9 cellular contexts compared by ENCODE assay signal in the genomic region with DNA sequence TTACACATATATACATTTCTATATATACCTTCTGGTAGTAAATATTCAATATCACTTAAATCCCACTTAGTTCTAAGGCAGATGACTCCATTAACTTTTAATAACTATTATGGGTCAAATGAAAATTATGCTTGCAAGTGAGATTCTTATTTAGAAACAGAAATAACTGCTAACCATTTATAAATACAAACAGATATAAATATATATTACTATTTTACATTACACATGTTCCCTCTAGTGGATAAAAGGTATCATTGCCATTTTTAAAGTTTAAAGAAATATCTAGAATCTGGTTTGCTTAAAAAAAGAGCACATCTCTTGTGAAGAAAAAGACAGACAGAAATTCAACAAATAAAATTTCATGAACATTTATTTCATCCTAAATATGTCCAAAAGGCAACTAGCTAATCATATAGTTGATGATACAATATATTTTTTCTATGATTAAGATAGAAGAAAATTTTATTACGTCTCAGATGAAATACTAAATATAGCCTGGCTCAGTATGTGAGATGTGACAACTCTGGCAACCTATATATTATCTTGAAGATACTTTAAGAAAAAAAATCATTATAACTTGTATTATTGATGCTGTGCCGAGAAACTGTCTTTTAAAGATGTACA. TPM values are rescaled to one million over a fixed set of nuclear protein-coding genes. Genes with fewer than 3 reads are reported as not detected.
A peak's percentile ranks its signal among the peaks of the same experiment; 100 is the strongest.
DNase-seq lines count a peak whose midpoint lies in the region; ATAC-seq, FAIRE-seq and TF ChIP-seq lines count a peak whose summit lies in the region.
"Had no signal": no experiment of that assay in that cellular context is flagged by ENCODE, and none has a peak within 500 bp of the region (broad histone marks: within the 10 kb centered on the region; RNA-seq: fewer than 3 reads in every experiment).

No MANE protein-coding gene starts in this region.

- CTCF ChIA-PET in AG04450 (lab: Charles Lee): interaction anchor here (1.0 to 5.3 kb wide), 10 partner anchors 12 to 642 kb away, joined by 3 to 35 read pairs (median 4); no protein-coding TSS in a partner anchor
- CTCF ChIA-PET in activated CD8-positive, alpha-beta memory T cell treated with anti-CD3 and anti-CD28 coated beads, Interleukin-2, amount 10 ng/mL, durations not matched to agents 7 days and 5 days (lab: Charles Lee): interaction anchor here (0.6 to 2.8 kb wide), 11 partner anchors 8 to 645 kb away, joined by 3 to 13 read pairs (median 4); no protein-coding TSS in a partner anchor

- TF ChIP-seq CTCF in AG04450 (IDR thresholded peaks at IDR 0.05; ENCODE audit: low read depth, low read length) (peak; percentile 54), GM12872 (IDR thresholded peaks at IDR 0.05; ENCODE audit: insufficient read depth, low read depth, low read length) (peak; percentile 14; the same call in 1 of the 3 replicates)

- POLR2A ChIA-PET in AG04450 (lab: Yijun Ruan, JAX): no interaction called here

- DNase-seq in AG04450 (ENCODE audit: low read depth, low spot score) (no peak), SK-N-MC (ENCODE audit: low read depth, low spot score) (peak; percentile 10), 8988T (no peak)
- no peak for DNase-seq in activated T-cell treated with anti-CD3 and anti-CD28 coated beads, Interleukin-2, amount 50 U/mL, for 1 hour
- no peak for DNase-seq in T-helper 2 cell treated with Interferon-gamma antibody and Interleukin-4, amounts not matched to agents 5 μg/mL and 100 μg/mL, for 36 hours (ENCODE audit: low spot score)
- no peak for DNase-seq in activated CD8-positive, alpha-beta memory T cell treated with anti-CD3 and anti-CD28 coated beads, Interleukin-2, amount 10 ng/mL, durations not matched to agents 7 days and 5 days
- DNase-seq: activated CD8-positive, alpha-beta memory T cell treated with anti-CD3 and anti-CD28 coated beads for 24 hours had no signal

- H3K27me3 Mint-ChIP-seq in T-helper 2 cell treated with Interferon-gamma antibody and Interleukin-4, amounts not matched to agents 5 μg/mL and 100 μg/mL, for 36 hours (ENCODE audit: low read depth): no peaks in the 10 kb centered on the region
- H3K27me3 Mint-ChIP-seq in activated CD8-positive, alpha-beta memory T cell treated with anti-CD3 and anti-CD28 coated beads, Interleukin-2, amount 10 ng/mL, durations not matched to agents 7 days and 5 days: no peaks in the 10 kb centered on the region

- H3K9me3 ChIP-seq in AG04450 (ENCODE audit: control insufficient read depth, insufficient read depth, low read length): no peaks in the 10 kb centered on the region
- no peaks in the 10 kb centered on the region for H3K9me3 ChIP-seq in SK-N-MC (ENCODE audit: low read depth, low read length)

- no peak overlapping the region for H3K9ac ChIP-seq in SK-N-MC (ENCODE audit: insufficient read length)

- peaks cover 26% of the 10 kb centered on the region for H3K36me3 Mint-ChIP-seq in T-helper 2 cell treated with Interferon-gamma antibody and Interleukin-4, amounts not matched to agents 5 μg/mL and 100 μg/mL, for 36 hours (ENCODE audit: low read depth)
- H3K36me3 Mint-ChIP-seq in activated CD8-positive, alpha-beta memory T cell treated with anti-CD3 and anti-CD28 coated beads, Interleukin-2, amount 10 ng/mL, durations not matched to agents 7 days and 5 days: peaks cover 10% of the 10 kb centered on the region

- peaks cover 3% of the 10 kb centered on the region for H3K4me1 Mint-ChIP-seq in T-helper 2 cell treated with Interferon-gamma antibody and Interleukin-4, amounts not matched to agents 5 μg/mL and 100 μg/mL, for 36 hours (ENCODE audit: low read depth)
- H3K4me1 Mint-ChIP-seq in activated CD8-positive, alpha-beta memory T cell treated with anti-CD3 and anti-CD28 coated beads, Interleukin-2, amount 10 ng/mL, durations not matched to agents 7 days and 5 days: no peaks in the 10 kb centered on the region

- no peak overlapping the region for H3K4me3 Mint-ChIP-seq in T-helper 2 cell treated with Interferon-gamma antibody and Interleukin-4, amounts not matched to agents 5 μg/mL and 100 μg/mL, for 36 hours
- H3K4me3 Mint-ChIP-seq in activated CD8-positive, alpha-beta memory T cell treated with anti-CD3 and anti-CD28 coated beads, Interleukin-2, amount 10 ng/mL, durations not matched to agents 7 days and 5 days: no peak overlapping the region

- peaks cover 33% of the 10 kb centered on the region for H3K36me3 ChIP-seq in SK-N-MC (ENCODE audit: insufficient read depth, low read length)

- ATAC-seq in activated CD8-positive, alpha-beta memory T cell treated with anti-CD3 and anti-CD28 coated beads, Interleukin-2, amount 10 ng/mL, durations not matched to agents 7 days and 5 days: no peak

- FAIRE-seq in islet of Langerhans (lab: Jason Lieb, UNC): peak; percentile 99

- H3K4me3 ChIP-seq in AG04450 (ENCODE audit: low read depth, low read length): no peak overlapping the region
- H3K4me3 ChIP-seq in SK-N-MC: no peak overlapping the region

- no peaks in the 10 kb centered on the region for H3K9me3 Mint-ChIP-seq in T-helper 2 cell treated with Interferon-gamma antibody and Interleukin-4, amounts not matched to agents 5 μg/mL and 100 μg/mL, for 36 hours
- no peaks in the 10 kb centered on the region for H3K9me3 Mint-ChIP-seq in activated CD8-positive, alpha-beta memory T cell treated with anti-CD3 and anti-CD28 coated beads, Interleukin-2, amount 10 ng/mL, durations not matched to agents 7 days and 5 days (ENCODE audit: low read depth)

- no peak overlapping the region for H3K27ac Mint-ChIP-seq in T-helper 2 cell treated with Interferon-gamma antibody and Interleukin-4, amounts not matched to agents 5 μg/mL and 100 μg/mL, for 36 hours
- no peak overlapping the region for H3K27ac Mint-ChIP-seq in activated CD8-positive, alpha-beta memory T cell treated with anti-CD3 and anti-CD28 coated beads, Interleukin-2, amount 10 ng/mL, durations not matched to agents 7 days and 5 days

- no peaks in the 10 kb centered on the region for H3K27me3 ChIP-seq in AG04450 (ENCODE audit: control insufficient read depth, insufficient read depth, low read length)

- no peak overlapping the region for H3K27ac ChIP-seq in AG04450 (ENCODE audit: low read depth, low read length)
- no peak overlapping the region for H3K27ac ChIP-seq in SK-N-MC

RNA-seq across cellular contexts. Expression of a gene that starts 11.7 kb away (rescaled TPM):
- polyA plus RNA-seq in AG04450 (2011; rRNA removed): 4.3 and 8.2 TPM in 2 replicates
- 0.64 and 4.1 TPM in 2 replicates for polyA minus RNA-seq in AG04450 (2011; rRNA and poly(A)+ RNA removed)
- total RNA-seq in activated CD8-positive, alpha-beta memory T cell treated with anti-CD3 and anti-CD28 coated beads, Interleukin-2, amount 10 ng/mL, durations not matched to agents 7 days and 5 days: 10 to 100 TPM; 35.7 to 54.4 TPM

RNA-seq across cellular contexts. Expression of a gene that starts 35.0 kb away (rescaled TPM):
- polyA plus RNA-seq in AG04450 (2011; rRNA removed): 71.9 and 79.2 TPM in 2 replicates
- 38.5 and 41.2 TPM in 2 replicates for polyA minus RNA-seq in AG04450 (2011; rRNA and poly(A)+ RNA removed)
- 10 to 100 TPM; 22.8 to 28.8 TPM for total RNA-seq in activated CD8-positive, alpha-beta memory T cell treated with anti-CD3 and anti-CD28 coated beads, Interleukin-2, amount 10 ng/mL, durations not matched to agents 7 days and 5 days
